ENCODE assay signal across 8 cellular contexts in the genomic region with DNA sequence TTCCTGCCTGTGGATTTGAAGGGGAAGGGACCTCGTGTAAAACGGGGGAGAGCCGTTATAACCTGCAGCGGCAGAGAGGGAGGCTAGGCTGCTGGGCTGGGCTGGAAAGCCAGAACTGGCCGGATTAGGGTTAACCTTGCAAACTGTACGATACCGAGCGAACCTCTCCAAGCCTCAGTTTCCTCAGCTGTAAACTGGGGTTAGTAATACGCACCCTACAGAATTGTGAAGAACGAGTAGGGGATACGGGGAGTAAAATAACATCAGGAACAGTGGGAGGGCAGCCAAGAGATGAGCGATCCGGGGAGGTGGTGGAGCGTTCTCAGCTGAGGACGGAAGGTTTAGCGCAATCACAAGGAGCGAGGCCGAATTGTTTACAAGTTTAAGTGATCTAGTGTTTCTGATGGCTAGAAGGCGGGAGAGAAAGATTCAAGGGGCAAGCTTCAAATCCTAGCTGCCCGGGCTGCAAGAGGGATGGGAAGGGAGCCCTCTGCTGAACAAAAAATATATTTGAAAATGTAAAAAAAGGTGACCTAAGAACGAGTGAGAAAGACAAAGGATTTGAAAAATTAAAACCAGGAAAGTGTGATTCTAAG. TPM values are rescaled to one million over a fixed set of nuclear protein-coding genes. Genes with fewer than 3 reads are reported as not detected.
DNase-seq lines count a peak whose midpoint lies in the region; ATAC-seq, FAIRE-seq and TF ChIP-seq lines count a peak whose summit lies in the region.

No MANE protein-coding gene starts in this region.

- no peak for TF ChIP-seq EP300 in upper lobe of left lung (IDR thresholded peaks at IDR 0.05)

- intact Hi-C loops in esophagus squamous epithelium (cut with DNase I) = loop anchor here (10.0 kb wide), 2 partner anchors 84 to 274 kb away; no protein-coding TSS in a partner anchor

- no peaks in the 10 kb centered on the region for H3K9me3 Mint-ChIP-seq in activated CD4-positive, alpha-beta memory T cell treated with anti-CD3 and anti-CD28 coated beads, Interleukin-2, amount 10 ng/mL, durations not matched to agents 7 days and 5 days

- H3K9ac ChIP-seq in mucosa of rectum (ENCODE audit: low read depth in 1 of 2, low read length in 2 of 2) = peak overlapping the region in 1 of 2 donors; percentile 8

- H3K27me3 Mint-ChIP-seq in activated CD4-positive, alpha-beta memory T cell treated with anti-CD3 and anti-CD28 coated beads, Interleukin-2, amount 10 ng/mL, durations not matched to agents 7 days and 5 days = peaks cover 36% of the 10 kb centered on the region

- H3K27me3 ChIP-seq in BJ (ENCODE audit: control insufficient read depth, insufficient read depth, low read length) = peaks cover 69% of the 10 kb centered on the region
- peaks cover 8 to 91% (median 16%) of the 10 kb centered on the region in 4 donors for H3K27me3 ChIP-seq in esophagus squamous epithelium
- H3K27me3 ChIP-seq in mucosa of rectum (ENCODE audit: control insufficient read depth in 2 of 2, insufficient read depth in 2 of 2, low read length in 2 of 2) = peaks cover 47 to 49% of the 10 kb centered on the region in 2 donors
- H3K27me3 ChIP-seq in upper lobe of left lung = peaks cover 0 to 31% (median 18%) of the 10 kb centered on the region in 4 donors

- H3K9me3 ChIP-seq in esophagus squamous epithelium = no peaks in the 10 kb centered on the region
- H3K9me3 ChIP-seq in mucosa of rectum (ENCODE audit: control insufficient read depth in 2 of 2, low read length in 2 of 2) = no peaks in the 10 kb centered on the region
- no peaks in the 10 kb centered on the region for H3K9me3 ChIP-seq in upper lobe of left lung

- CTCF ChIA-PET in BJ (lab: Yijun Ruan, JAX) = interaction anchor here (0.6 to 4.1 kb wide), 26 partner anchors 8 to 548 kb away, joined by 3 to 46 read pairs (median 4); no protein-coding TSS in a partner anchor
- CTCF ChIA-PET in activated CD4-positive, alpha-beta memory T cell treated with anti-CD3 and anti-CD28 coated beads, Interleukin-2, amount 10 ng/mL, durations not matched to agents 7 days and 5 days (lab: Charles Lee) = interaction anchor here (0.8 to 2.5 kb wide), 13 partner anchors 9 to 273 kb away, joined by 3 to 23 read pairs (median 4); no protein-coding TSS in a partner anchor

- TF ChIP-seq POLR2A in H54 (IDR thresholded peaks at IDR 0.05; ENCODE audit: low read depth, low read length) = no peak
- TF ChIP-seq POLR2A in esophagus squamous epithelium (IDR thresholded peaks at IDR 0.05) = no peak
- TF ChIP-seq POLR2A in upper lobe of left lung (IDR thresholded peaks at IDR 0.05) = no peak

- POLR2A ChIA-PET in BJ (lab: Charles Lee) = no interaction called here
- POLR2A ChIA-PET in activated CD4-positive, alpha-beta memory T cell treated with anti-CD3 and anti-CD28 coated beads, Interleukin-2, amount 10 ng/mL, durations not matched to agents 7 days and 5 days (lab: Charles Lee) = no interaction called here

- peak overlapping the region; percentile 33 for H3K4me3 Mint-ChIP-seq in activated CD4-positive, alpha-beta memory T cell treated with anti-CD3 and anti-CD28 coated beads, Interleukin-2, amount 10 ng/mL, durations not matched to agents 7 days and 5 days

- no peak overlapping the region for H3K27ac Mint-ChIP-seq in activated CD4-positive, alpha-beta memory T cell treated with anti-CD3 and anti-CD28 coated beads, Interleukin-2, amount 10 ng/mL, durations not matched to agents 7 days and 5 days

- H3K36me3 Mint-ChIP-seq in activated CD4-positive, alpha-beta memory T cell treated with anti-CD3 and anti-CD28 coated beads, Interleukin-2, amount 10 ng/mL, durations not matched to agents 7 days and 5 days (ENCODE audit: low read depth) = no peaks in the 10 kb centered on the region

- DNase-seq in BJ (ENCODE audit: low read depth) = no peak
- peak; percentile 79 for DNase-seq in H54 (ENCODE audit: insufficient read length, low spot score)
- peak; percentile 88 for DNase-seq in NCI-H2196 treated with DMSO at 0.1 percent for 48 hours (lab: John Stamatoyannopoulos, UW; ENCODE audit: unreplicated experiment)
- DNase-seq in activated CD4-positive, alpha-beta memory T cell treated with anti-CD3 and anti-CD28 coated beads, Interleukin-2, amount 10 ng/mL, durations not matched to agents 7 days and 5 days = peak; percentile 22
- no peak for DNase-seq in esophagus squamous epithelium (lab: John Stamatoyannopoulos, UW)
- peak in 1 of 2 donors; percentile 43 for DNase-seq in upper lobe of left lung
- no peak for DNase-seq in activated gamma-delta T cell treated with Interleukin-2 at 50 U/mL for 16 hours

- H3K36me3 ChIP-seq in BJ (ENCODE audit: control insufficient read depth, insufficient read depth, low read length) (no peaks in the 10 kb centered on the region), esophagus squamous epithelium (no peaks in the 10 kb centered on the region), mucosa of rectum (ENCODE audit: control insufficient read depth in 2 of 2, insufficient read depth in 2 of 2, low read length in 2 of 2) (no peaks in the 10 kb centered on the region), upper lobe of left lung (no peaks in the 10 kb centered on the region)

- H3K27ac ChIP-seq in esophagus squamous epithelium = peak overlapping the region in 2 of 4 donors; percentile 46 to 56
- no peak overlapping the region for H3K27ac ChIP-seq in mucosa of rectum (ENCODE audit: low read depth in 2 of 2, low read length in 2 of 2)
- H3K27ac ChIP-seq in upper lobe of left lung = peak overlapping the region in 1 of 4 donors; percentile 55

- FAIRE-seq in H54 (lab: Jason Lieb, UNC) = no peak

- WGBS in esophagus squamous epithelium, 2 donors = 0 to 2% methylated on average over 18 to 19 of the region's 21 CpGs
- WGBS in upper lobe of left lung, 2 donors = 0% methylated on average over 16 to 21 of the region's 21 CpGs

- peak; percentile 28 to 74 for ATAC-seq in upper lobe of left lung (ENCODE audit: low FRiP score in 2 of 2)

- H3K4me1 ChIP-seq in esophagus squamous epithelium = peaks cover 9 to 36% (median 23%) of the 10 kb centered on the region in 3 donors
- H3K4me1 ChIP-seq in mucosa of rectum (ENCODE audit: control insufficient read depth in 2 of 2, insufficient read depth in 2 of 2, low read length in 2 of 2) = peaks cover 10 to 17% of the 10 kb centered on the region in 2 donors
- peaks cover 30 to 42% (median 33%) of the 10 kb centered on the region in 4 donors for H3K4me1 ChIP-seq in upper lobe of left lung

- TF ChIP-seq CTCF in BJ (IDR thresholded peaks at IDR 0.05; ENCODE audit: insufficient read depth, low read depth, low read length) = peak; percentile 61
- peak; percentile 15 to 43 (median 35) for TF ChIP-seq CTCF in esophagus squamous epithelium (IDR thresholded peaks at IDR 0.05)
- TF ChIP-seq CTCF in upper lobe of left lung (IDR thresholded peaks at IDR 0.05) = peak in 5 of 6 experiments; percentile 12 to 43 (median 27)

- H3K4me3 ChIP-seq in BJ (ENCODE audit: low read depth, low read length) (peak overlapping the region; percentile 34), esophagus squamous epithelium (peak overlapping the region; percentile 43 to 75 (median 52)), mucosa of rectum (ENCODE audit: low read length in 2 of 2) (peak overlapping the region; percentile 56 to 70), upper lobe of left lung (peak overlapping the region; percentile 50 to 70 (median 58))

- peaks cover 16% of the 10 kb centered on the region for H3K4me1 Mint-ChIP-seq in activated CD4-positive, alpha-beta memory T cell treated with anti-CD3 and anti-CD28 coated beads, Interleukin-2, amount 10 ng/mL, durations not matched to agents 7 days and 5 days

RNA-seq across cellular contexts. Expression of gene SEMA5B, which starts 0.8 kb away (rescaled TPM):
- polyA plus RNA-seq in BJ (2011; rRNA removed) = not detected in 2 replicates
- polyA minus RNA-seq in BJ (2011; rRNA and poly(A)+ RNA removed) = not detected in 2 replicates
- under 1 TPM in 1 of 2 experiments, not detected in 1; 0.30 TPM for total RNA-seq in activated CD4-positive, alpha-beta memory T cell treated with anti-CD3 and anti-CD28 coated beads, Interleukin-2, amount 10 ng/mL, durations not matched to agents 7 days and 5 days
- under 1 TPM in 3 of 4 donors, not detected in 1; 0.13 to 0.21 (median 0.19) TPM for total RNA-seq in esophagus squamous epithelium
- total RNA-seq in upper lobe of left lung = under 1 TPM in 4 of 6 donors, not detected in 2; 0.33 to 0.71 (median 0.65) TPM

RNA-seq across cellular contexts. Expression of gene PDIA5, which starts 38.5 kb away (rescaled TPM):
- polyA plus RNA-seq in BJ (2011; rRNA removed) = 47.3 and 53.5 TPM in 2 replicates
- 19.1 and 21.6 TPM in 2 replicates for polyA minus RNA-seq in BJ (2011; rRNA and poly(A)+ RNA removed)
- total RNA-seq in activated CD4-positive, alpha-beta memory T cell treated with anti-CD3 and anti-CD28 coated beads, Interleukin-2, amount 10 ng/mL, durations not matched to agents 7 days and 5 days = 10 to 100 TPM; 10.1 to 13.5 TPM
- total RNA-seq in esophagus squamous epithelium (10 to 100 TPM in 3 of 4 donors, 1 to 10 TPM in 1; 3.9 to 13.0 (median 12.0) TPM), upper lobe of left lung (10 to 100 TPM; 25.1 to 38.8 (median 32.9) TPM)

Comparison
In these comparisons a context has a peak if more than half of its experiments do, and no peak if none do; other contexts are left out.
1. DNase-seq: peak in H54 (single experiment), NCI-H2196 treated with DMSO at 0.1 percent for 48 hours (single experiment) and activated CD4-positive, alpha-beta memory T cell treated with anti-CD3 and anti-CD28 coated beads, Interleukin-2, amount 10 ng/mL, durations not matched to agents 7 days and 5 days (single experiment); none in BJ (single experiment), esophagus squamous epithelium (single experiment) and activated gamma-delta T cell treated with Interleukin-2 at 50 U/mL for 16 hours (single experiment).
2. Peak in every context shown above with its lines, with median percentiles within 50 percentile points of each other: H3K4me3 ChIP-seq and CTCF ChIP-seq.